In the genomic region with DNA sequence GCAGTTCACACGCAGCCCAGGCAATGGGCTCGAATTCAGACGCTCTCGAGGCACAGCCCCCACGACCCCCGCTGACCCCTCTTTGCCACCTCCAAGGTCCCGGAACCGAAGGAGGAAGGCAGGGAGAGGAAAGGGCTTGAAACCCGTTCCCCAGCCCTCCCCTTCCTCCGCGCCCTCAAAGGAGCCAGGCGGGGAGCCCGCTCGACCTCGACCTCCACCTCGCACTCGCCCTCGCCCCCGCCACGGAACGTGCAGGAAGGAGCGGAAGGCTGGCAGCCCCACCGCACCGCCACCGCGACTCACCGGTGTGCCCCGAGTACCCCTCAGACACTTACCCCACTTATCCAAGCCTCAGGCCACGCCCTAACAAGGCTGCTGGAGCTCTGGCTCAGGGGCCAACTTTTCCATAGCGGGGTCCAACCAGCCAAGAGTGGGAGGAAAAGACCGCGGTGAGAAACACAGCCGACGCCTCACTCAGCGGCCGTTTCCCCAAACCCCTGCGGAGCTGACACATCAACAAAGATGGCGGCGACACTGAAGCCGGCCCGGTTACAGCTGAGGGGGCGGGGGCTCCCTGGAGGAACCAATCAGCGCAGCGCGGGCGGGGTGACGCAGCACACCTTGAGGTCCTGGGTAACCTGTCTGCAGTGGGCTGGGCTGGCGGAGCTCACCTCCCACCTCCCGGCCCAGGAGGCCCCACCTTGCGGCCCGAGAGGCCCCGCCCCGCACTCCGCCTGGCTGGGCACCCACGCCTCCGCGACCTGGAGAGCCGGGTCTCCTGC, we compare ENCODE assay signal across 8 cellular contexts. TPM values are rescaled to one million over a fixed set of nuclear protein-coding genes. Genes with fewer than 3 reads are reported as not detected.
DNase-seq lines count a peak whose midpoint lies in the region; ATAC-seq and TF ChIP-seq lines count a peak whose summit lies in the region.

CCDC186 (minus strand) TSS at position 524 of the 782 bp plus-strand sequence. CDS start 10,935 bp downstream, outside the sequence.

- H3K27ac Mint-ChIP-seq in activated B cell treated with CpG ODN at 0.5 μM for 24 hours (peak within 1 kb of the TSS; percentile 95), immature natural killer cell (peak within 1 kb of the TSS; percentile 94 to 99 (median 99))

- no peak for TF ChIP-seq CTCF in activated B cell treated with CpG ODN at 0.5 μM for 24 hours (IDR thresholded peaks at IDR 0.05)

- H3K36me3 Mint-ChIP-seq in activated B cell treated with CpG ODN at 0.5 μM for 24 hours (ENCODE audit: low read depth) = peaks cover 17% of the 10 kb centered on the region
- peaks cover under 1% of the 10 kb centered on the region in 3 donors for H3K36me3 Mint-ChIP-seq in immature natural killer cell

- POLR2A ChIA-PET in activated B cell treated with CpG ODN at 0.5 μM for 24 hours (lab: Charles Lee) = interaction anchor here (0.6 to 1.5 kb wide), 10 partner anchors 15 to 1799 kb away, joined by 3 to 11 read pairs (median 4); partner anchors contain the start of genes CASP7, DCLRE1A and NHLRC2

- H3K9me3 Mint-ChIP-seq in activated B cell treated with CpG ODN at 0.5 μM for 24 hours (no peaks in the 10 kb centered on the region), immature natural killer cell (peaks cover 0 to under 1% (median 0%) of the 10 kb centered on the region in 6 donors)

- H3K4me3 Mint-ChIP-seq in activated B cell treated with CpG ODN at 0.5 μM for 24 hours (peak within 1 kb of the TSS; percentile 97), immature natural killer cell (peak within 1 kb of the TSS; percentile 88 to 99 (median 95))

- CTCF ChIA-PET in activated B cell treated with CpG ODN at 0.5 μM for 24 hours (lab: Charles Lee) = interaction anchor here (1.3 to 1.5 kb wide), 2 partner anchors 70 to 495 kb away, joined by 3 to 4 read pairs; partner anchors contain the start of gene CASP7

- ATAC-seq in GM18907 (IDR thresholded peaks at IDR 0.05; ENCODE audit: unreplicated experiment) (peak; percentile 98), HG03139 (IDR thresholded peaks at IDR 0.05; ENCODE audit: unreplicated experiment) (peak; percentile 98), activated B cell treated with CpG ODN at 0.5 μM for 24 hours (ENCODE audit: low read depth) (peak; percentile 98)

- H3K4me1 Mint-ChIP-seq in activated B cell treated with CpG ODN at 0.5 μM for 24 hours (peaks cover 29% of the 10 kb centered on the region), immature natural killer cell (peaks cover 36 to 54% of the 10 kb centered on the region in 2 donors)

- DNase-seq in AG08395 (ENCODE audit: low spot score) = peak; percentile 93
- peak; percentile 80 for DNase-seq in NCI-H2196 treated with DMSO at 0.1 percent for 48 hours (lab: John Stamatoyannopoulos, UW; ENCODE audit: unreplicated experiment)
- DNase-seq in activated B cell treated with CpG ODN at 0.5 μM for 24 hours = peak; percentile 96
- peak; percentile 34 to 99 (median 87) for DNase-seq in caudate nucleus (lab: John Stamatoyannopoulos, UW)
- DNase-seq in immature natural killer cell = peak; percentile 95 to 96 (median 96)
- DNase-seq in smooth muscle cell of the brain vasculature (ENCODE audit: low read depth, low spot score) = peak; percentile 61

- H3K27me3 Mint-ChIP-seq in activated B cell treated with CpG ODN at 0.5 μM for 24 hours (no peaks in the 10 kb centered on the region), immature natural killer cell (ENCODE audit: low read depth in 3 of 3) (peaks cover 6 to 11% (median 11%) of the 10 kb centered on the region in 3 donors)

- intact Hi-C loops in activated B cell treated with CpG ODN at 0.5 μM for 24 hours (cut with micrococcal nuclease) = loop anchor here (1.0 to 10.0 kb wide), 12 partner anchors 43 to 1799 kb away; partner anchors contain the start of genes ACSL5, ATRNL1, CASP7 and DCLRE1A

- peak within 1 kb of the TSS; percentile 77 for H3K27ac ChIP-seq in caudate nucleus (ENCODE audit: low read depth, low read length)

RNA-seq across cellular contexts. Expression of gene CCDC186, which starts in this region (rescaled TPM):
- total RNA-seq in activated B cell treated with CpG ODN at 0.5 μM for 24 hours = 19.7 and 24.8 TPM in 2 replicates
- 10 to 100 TPM; 18.2 to 24.3 (median 20.0) TPM for polyA plus RNA-seq in immature natural killer cell

Comparison
In these comparisons a context has a peak if more than half of its experiments do, and no peak if none do; other contexts are left out.
1. Peak in every context shown above with its lines: DNase-seq, ATAC-seq and H3K27ac ChIP-seq.